21 cellular contexts compared by ENCODE assay signal in genomic region chr10:1553951-1554350, GRCh38.
"Had no signal": no experiment of that assay in that cellular context is flagged by ENCODE, and none has a peak within 500 bp of the region (broad histone marks: within the 10 kb centered on the region; RNA-seq: fewer than 3 reads in every experiment).

No MANE protein-coding gene starts in this region.

- H3K9me3 ChIP-seq: body of pancreas, neutrophil, pancreas, testis, upper lobe of left lung had no signal

- H3K4me3 ChIP-seq: body of pancreas, pancreas, upper lobe of left lung had no signal

- H3K4me3 Mint-ChIP-seq: activated CD4-positive, alpha-beta memory T cell treated with anti-CD3 and anti-CD28 coated beads for 36 hours; activated naive CD4-positive, alpha-beta T cell treated with anti-CD3 and anti-CD28 coated beads, Interleukin-2, amount 50 U/mL, for 24 hours; dendritic cell treated with granulocyte-macrophage colony-stimulating factor and Interleukin-4, amounts not matched to agents 40 ng/mL and 50 ng/mL, for 4 days; mesothelial cell of epicardium; natural killer cell; stimulated activated memory B cell treated with anti-CD40 and anti-IgM and Interleukin-4, amounts not matched to agents 10 μg/mL and 1 μg/mL and 100 μg/mL, for 72 hours had no signal

- H3K4me1 ChIP-seq: body of pancreas, pancreas, testis had no signal

- H3K27ac Mint-ChIP-seq: activated CD4-positive, alpha-beta memory T cell treated with anti-CD3 and anti-CD28 coated beads for 36 hours; activated naive CD4-positive, alpha-beta T cell treated with anti-CD3 and anti-CD28 coated beads, Interleukin-2, amount 50 U/mL, for 24 hours; dendritic cell treated with granulocyte-macrophage colony-stimulating factor and Interleukin-4, amounts not matched to agents 40 ng/mL and 50 ng/mL, for 4 days; mesothelial cell of epicardium; natural killer cell; stimulated activated memory B cell treated with anti-CD40 and anti-IgM and Interleukin-4, amounts not matched to agents 10 μg/mL and 1 μg/mL and 100 μg/mL, for 72 hours had no signal

- H3K27ac ChIP-seq: body of pancreas, neutrophil, pancreas, testis, upper lobe of left lung had no signal

- H3K36me3 Mint-ChIP-seq: activated CD4-positive, alpha-beta memory T cell treated with anti-CD3 and anti-CD28 coated beads for 36 hours; activated naive CD4-positive, alpha-beta T cell treated with anti-CD3 and anti-CD28 coated beads, Interleukin-2, amount 50 U/mL, for 24 hours; mesothelial cell of epicardium; natural killer cell; stimulated activated memory B cell treated with anti-CD40 and anti-IgM and Interleukin-4, amounts not matched to agents 10 μg/mL and 1 μg/mL and 100 μg/mL, for 72 hours had no signal

- H3K27me3 ChIP-seq: body of pancreas, testis, upper lobe of left lung had no signal

- H3K27me3 Mint-ChIP-seq: dendritic cell treated with granulocyte-macrophage colony-stimulating factor and Interleukin-4, amounts not matched to agents 40 ng/mL and 50 ng/mL, for 4 days had no signal

- H3K36me3 ChIP-seq: neutrophil, pancreas, upper lobe of left lung had no signal

- ATAC-seq: body of pancreas; left lobe of liver; natural killer cell; pancreas; right cardiac atrium; stimulated activated memory B cell treated with anti-CD40 and anti-IgM and Interleukin-4, amounts not matched to agents 10 μg/mL and 1 μg/mL and 100 μg/mL, for 72 hours had no signal

- H3K4me1 Mint-ChIP-seq: activated naive CD4-positive, alpha-beta T cell treated with anti-CD3 and anti-CD28 coated beads, Interleukin-2, amount 50 U/mL, for 24 hours; natural killer cell had no signal

- H3K9me3 Mint-ChIP-seq: activated CD4-positive, alpha-beta memory T cell treated with anti-CD3 and anti-CD28 coated beads for 36 hours; activated naive CD4-positive, alpha-beta T cell treated with anti-CD3 and anti-CD28 coated beads, Interleukin-2, amount 50 U/mL, for 24 hours; dendritic cell treated with granulocyte-macrophage colony-stimulating factor and Interleukin-4, amounts not matched to agents 40 ng/mL and 50 ng/mL, for 4 days; mesothelial cell of epicardium; natural killer cell; stimulated activated memory B cell treated with anti-CD40 and anti-IgM and Interleukin-4, amounts not matched to agents 10 μg/mL and 1 μg/mL and 100 μg/mL, for 72 hours had no signal

- DNase-seq: activated CD4-positive, alpha-beta memory T cell treated with anti-CD3 and anti-CD28 coated beads for 36 hours; activated CD4-positive, alpha-beta T cell treated with anti-CD3 and anti-CD28 coated beads for 48 hours; activated T-cell treated with anti-CD3 and anti-CD28 coated beads, Interleukin-2, amount 50 U/mL, for 48 hours; anterior cingulate cortex; caudate nucleus; effector CD4-positive, alpha-beta T cell; foreskin fibroblast; natural killer cell; right cardiac atrium; stimulated activated CD4-positive, alpha-beta T cell treated with anti-CD3 and anti-CD28 coated beads, Interleukin-2, amount 100 ng/mL, for 24 hours; SW 1271; testis; upper lobe of left lung had no signal
